20 cellular contexts compared by ENCODE assay signal in genomic region chr10:97805960-97806359, GRCh38. TPM values are rescaled to one million over a fixed set of nuclear protein-coding genes. Genes with fewer than 3 reads are reported as not detected.
"Had no signal": no experiment of that assay in that cellular context is flagged by ENCODE, and none has a peak within 500 bp of the region (broad histone marks: within the 10 kb centered on the region; RNA-seq: fewer than 3 reads in every experiment).

No MANE protein-coding gene starts in this region.

- DNase-seq: KBM-7, MV-4-11, NCI-H1048, NCI-H1105, NCI-H1436, NCI-H1694, NCI-H187 treated with DMSO at 0.1 percent for 48 hours, NCI-H2029 treated with DMSO at 0.1 percent for 48 hours, NCI-H2171 treated with DMSO at 0.1 percent for 48 hours, NCI-H524, NCI-H526 treated with DMSO at 0.1 percent for 48 hours, NCI-H774, Right ventricle myocardium superior, SK-N-SH, SW 1271 had no signal

- H3K27ac ChIP-seq: HL-60 had no signal

- H3K9me3 ChIP-seq: SK-N-SH had no signal

- FAIRE-seq: RCC 7860 had no signal

- H3K9ac ChIP-seq: SK-N-SH had no signal

RNA-seq across cellular contexts. Expression of gene SFRP5, which starts 34.2 kb away (rescaled TPM):
- total RNA-seq: HT-29, MCF 10A, NCI-H460 had no signal
- polyA plus RNA-seq: SK-N-SH had no signal

RNA-seq across cellular contexts. Expression of gene GOLGA7B, which starts 43.7 kb away (rescaled TPM):
- total RNA-seq: MCF 10A had no signal
